In genomic region chr19:48290923-48291700, GRCh38 we compare ENCODE assay signal across 8 cellular contexts.
DNase-seq lines count a peak whose midpoint lies in the region; ATAC-seq and TF ChIP-seq lines count a peak whose summit lies in the region.

No MANE protein-coding gene starts in this region.

- H3K27ac ChIP-seq in stomach smooth muscle (ENCODE audit: low read length): no peak overlapping the region

- TF ChIP-seq CTCF in foreskin fibroblast (IDR thresholded peaks at IDR 0.05; ENCODE audit: low read depth, low read length) (peak; percentile 98), nephron (IDR thresholded peaks at IDR 0.05; ENCODE audit: unreplicated experiment in 3 of 3) (peak; percentile 93 to 98 (median 97))

- peaks cover 8% of the 10 kb centered on the region for H3K4me1 Mint-ChIP-seq in nephron

- no peak for ATAC-seq in HG02884 (IDR thresholded peaks at IDR 0.05; ENCODE audit: unreplicated experiment)

- peak overlapping the region; percentile 47 to 67 for H3K4me3 ChIP-seq in foreskin fibroblast (ENCODE audit: low read depth in 1 of 2, low read length in 2 of 2)
- peak overlapping the region; percentile 44 to 73 for H3K4me3 ChIP-seq in stomach smooth muscle (ENCODE audit: low read length in 2 of 2)

- peaks cover 14% of the 10 kb centered on the region for H3K4me1 ChIP-seq in stomach smooth muscle (ENCODE audit: control insufficient read depth, insufficient read depth, low read length)

- peaks cover 5 to 11% of the 10 kb centered on the region in 2 donors for H3K27me3 ChIP-seq in stomach smooth muscle (ENCODE audit: control insufficient read depth in 1 of 2, insufficient read depth in 2 of 2, low read length in 2 of 2)

- H3K36me3 Mint-ChIP-seq in nephron (ENCODE audit: low read depth): peaks cover 26% of the 10 kb centered on the region

- H3K9me3 ChIP-seq in stomach smooth muscle (ENCODE audit: control insufficient read depth in 2 of 2, low read length in 2 of 2): peaks cover 0 to 4% of the 10 kb centered on the region in 2 donors

- peak overlapping the region; percentile 44 to 47 for H3K9ac ChIP-seq in stomach smooth muscle (ENCODE audit: low read length in 2 of 2)

- DNase-seq in COR-L47 (lab: John Stamatoyannopoulos, UW) (peak; percentile 64), HuH-7.5 (ENCODE audit: low spot score) (peak; percentile 68), RPMI8226 (peak; percentile 36), activated gamma-delta T cell (lab: John Stamatoyannopoulos, UW) (peak; percentile 40), foreskin fibroblast (peak; percentile 58 to 90)

- peaks cover 10% of the 10 kb centered on the region for H3K9me3 Mint-ChIP-seq in nephron

- H3K27me3 Mint-ChIP-seq in nephron (ENCODE audit: low read depth): peaks cover 6% of the 10 kb centered on the region

- H3K4me3 Mint-ChIP-seq in nephron: peak overlapping the region; percentile 80 to 88 (median 87)

- peak overlapping the region; percentile 50 to 82 (median 71) for H3K27ac Mint-ChIP-seq in nephron

- no peaks in the 10 kb centered on the region for H3K36me3 ChIP-seq in stomach smooth muscle (ENCODE audit: control insufficient read depth in 2 of 2, insufficient read depth in 2 of 2, low read length in 2 of 2)
